ENCODE assay signal across 23 cellular contexts in genomic region chr6:128395596-128395995, GRCh38.
DNase-seq lines count a peak whose midpoint lies in the region; ATAC-seq, FAIRE-seq and TF ChIP-seq lines count a peak whose summit lies in the region.
"Had no signal": no experiment of that assay in that cellular context is flagged by ENCODE, and none has a peak within 500 bp of the region (broad histone marks: within the 10 kb centered on the region; RNA-seq: fewer than 3 reads in every experiment).

No MANE protein-coding gene starts in this region.

- TF ChIP-seq EP300 in HepG2 (IDR thresholded peaks at IDR 0.05; ENCODE audit: low read depth in 2 of 2, low read length in 2 of 2) (no peak), HepG2 (CRISPR knock-in tag; IDR thresholded peaks at IDR 0.05; ENCODE audit: borderline replicate concordance) (no peak)

- no peak overlapping the region for H2AFZ ChIP-seq in HepG2 (ENCODE audit: low read length)

- H3K4me2 ChIP-seq in HepG2 (ENCODE audit: low read depth, low read length), result no peak overlapping the region
- H3K4me2 ChIP-seq: A549; BLaER1 treated with 17β-estradiol and CSF1 and Interleukin-3, amounts not matched to agents 10 nM and 100 nM had no signal

- H3K9me3 ChIP-seq in HepG2 (ENCODE audit: low read length) (no peaks in the 10 kb centered on the region), right lobe of liver (no peaks in the 10 kb centered on the region)
- H3K9me3 ChIP-seq: A549, Caco-2 had no signal

- no peak overlapping the region for H3K4me3 ChIP-seq in HepG2 (replicated peaks in 1 of 3; ENCODE audit: insufficient read depth in 1 of 3, low read depth in 2 of 3, low read length in 3 of 3)
- no peak overlapping the region for H3K4me3 ChIP-seq in right lobe of liver
- H3K4me3 ChIP-seq: A549; BLaER1 treated with 17β-estradiol and CSF1 and Interleukin-3, amounts not matched to agents 10 nM and 100 nM had no signal

- H3K4me3 Mint-ChIP-seq in osteocyte (ENCODE audit: unreplicated experiment), result no peak overlapping the region
- H3K4me3 Mint-ChIP-seq: B cell; CD4-positive, alpha-beta T cell; CD8-positive, alpha-beta T cell had no signal

- no peaks in the 10 kb centered on the region for H4K20me1 ChIP-seq in HepG2 (ENCODE audit: insufficient read depth, low read length)
- H4K20me1 ChIP-seq: BLaER1 treated with 17β-estradiol and CSF1 and Interleukin-3, amounts not matched to agents 10 nM and 100 nM had no signal

- 96% methylated on average over 3 of the region's 3 CpGs for WGBS in HepG2 (ENCODE audit: low lambda C conversion rate)
- WGBS in right lobe of liver (ENCODE audit: insufficient coverage, low coverage, low lambda C conversion rate, missing lambda C conversion rate), result 78% methylated on average over 3 of the region's 3 CpGs

- H3K27me3 ChIP-seq in HepG2 (ENCODE audit: control insufficient read depth in 1 of 2, insufficient read depth in 2 of 2, low read length in 2 of 2), result no peaks in the 10 kb centered on the region
- H3K27me3 ChIP-seq in right lobe of liver, result no peaks in the 10 kb centered on the region
- H3K27me3 ChIP-seq: BLaER1 treated with 17β-estradiol and CSF1 and Interleukin-3, amounts not matched to agents 10 nM and 100 nM had no signal

- CTCF ChIA-PET in HepG2 (lab: Yijun Ruan, JAX; ENCODE audit: low intra/inter-chr PET ratio, low total read pairs), result no interaction called here

- DNase-seq in HepG2 (ENCODE audit: low spot score) (no peak), right lobe of liver (no peak), dermis microvascular lymphatic vessel endothelial cell (ENCODE audit: low read depth in 2 of 2) (peak; percentile 39 to 54), lung microvascular endothelial cell (ENCODE audit: low read depth in 2 of 2) (peak; percentile 58 to 74), osteocyte (ENCODE audit: extremely low spot score, unreplicated experiment) (no peak), NCI-H2081 (lab: John Stamatoyannopoulos, UW) (no peak)
- DNase-seq: AML-193; Caco-2; Calu3; CD4-positive, alpha-beta T cell; CD8-positive, alpha-beta T cell; DMS79 treated with DMSO at 0.1 percent for 48 hours; GF-D8 had no signal

- no peak for FAIRE-seq in HepG2 (lab: Jason Lieb, UNC)
- FAIRE-seq in colon (lab: Jason Lieb, UNC), result peak; percentile 64
- FAIRE-seq: A549, D721Med, GM12891, GM19239 had no signal

- intact Hi-C loops in HepG2 (cut with micrococcal nuclease; ENCODE audit: unreplicated experiment) (no loop called here), right lobe of liver (cut with DNase I) (no loop called here)

- POLR2A ChIA-PET in HepG2 (lab: Yijun Ruan, JAX), result no interaction called here

- no peaks in the 10 kb centered on the region for H3K27me3 Mint-ChIP-seq in osteocyte (ENCODE audit: unreplicated experiment)
- H3K27me3 Mint-ChIP-seq: B cell; CD4-positive, alpha-beta T cell had no signal

- TF ChIP-seq CTCF in HepG2 (CRISPR knock-in tag; IDR thresholded peaks at IDR 0.05) (no peak), right lobe of liver (IDR thresholded peaks at IDR 0.05) (no peak), osteocyte (IDR thresholded peaks at IDR 0.05) (no peak)

- no peaks in the 10 kb centered on the region for H3K4me1 ChIP-seq in HepG2 (ENCODE audit: insufficient read depth, low read length)
- H3K4me1 ChIP-seq in right lobe of liver, result no peaks in the 10 kb centered on the region
- H3K4me1 ChIP-seq: A549; BLaER1 treated with 17β-estradiol and CSF1 and Interleukin-3, amounts not matched to agents 10 nM and 100 nM; Caco-2 had no signal

- H3K9me3 Mint-ChIP-seq in osteocyte (ENCODE audit: unreplicated experiment), result peaks cover 3% of the 10 kb centered on the region
- H3K9me3 Mint-ChIP-seq: CD4-positive, alpha-beta T cell; CD8-positive, alpha-beta T cell had no signal

- TF ChIP-seq RAD21 in HepG2 (CRISPR knock-in tag; IDR thresholded peaks at IDR 0.05), result no peak

- no peak for TF ChIP-seq POLR2A in HepG2 (IDR thresholded peaks at IDR 0.05; ENCODE audit: insufficient read depth in 1 of 2, low read depth in 2 of 2, low read length in 2 of 2)
- TF ChIP-seq POLR2A in right lobe of liver (IDR thresholded peaks at IDR 0.05), result no peak

- H3K36me3 Mint-ChIP-seq in osteocyte (ENCODE audit: unreplicated experiment), result peaks cover 18% of the 10 kb centered on the region
- H3K36me3 Mint-ChIP-seq: CD8-positive, alpha-beta T cell had no signal

- H3K79me2 ChIP-seq in HepG2 (ENCODE audit: insufficient read depth, low read length), result peaks cover 12% of the 10 kb centered on the region

- peaks cover 4% of the 10 kb centered on the region for H3K4me1 Mint-ChIP-seq in osteocyte (ENCODE audit: unreplicated experiment)
- H3K4me1 Mint-ChIP-seq: B cell had no signal

- no peak overlapping the region for H3K9ac ChIP-seq in HepG2 (ENCODE audit: insufficient read depth, low read depth, low read length)
- H3K9ac ChIP-seq: BLaER1 treated with 17β-estradiol and CSF1 and Interleukin-3, amounts not matched to agents 10 nM and 100 nM had no signal

- no peak overlapping the region for H3K27ac Mint-ChIP-seq in osteocyte (ENCODE audit: unreplicated experiment)
- H3K27ac Mint-ChIP-seq: B cell; CD4-positive, alpha-beta T cell; CD8-positive, alpha-beta T cell had no signal

- H3K27ac ChIP-seq in HepG2 (ENCODE audit: extremely low read length, insufficient read depth, low read length) (no peak overlapping the region), right lobe of liver (no peak overlapping the region)
- H3K27ac ChIP-seq: 22Rv1; A549; BLaER1 treated with 17β-estradiol and CSF1 and Interleukin-3, amounts not matched to agents 10 nM and 100 nM; C4-2B had no signal

- ATAC-seq in HepG2, result no peak
- no peak for ATAC-seq in right lobe of liver
- ATAC-seq in HG02623 (IDR thresholded peaks at IDR 0.05; ENCODE audit: unreplicated experiment), result no peak
- ATAC-seq: A549; CD8-positive, alpha-beta T cell had no signal

- BruUV-seq in HepG2 (replicated peaks; lab: Mats Ljungman, UMichigan), result TSS peak; percentile 17

- in situ Hi-C loops in HepG2 (cut with HindIII; ENCODE audit: extremely low pct_ligation_motif_present, low pct_unique_long_range_greater_than_20kb), result no loop called here

- H3K36me3 ChIP-seq in HepG2 (replicated peaks in 1 of 2; ENCODE audit: control insufficient read depth in 1 of 2, insufficient read depth in 2 of 2, low read length in 2 of 2) (peaks cover 0 to 9% of the 10 kb centered on the region in 2 experiments; a peak in 4 of 5 replicates), right lobe of liver (no peaks in the 10 kb centered on the region)

TF ChIP-seq in HepG2, 621 proteins besides CTCF, POLR2A, EP300 and RAD21:
- TF ChIP-seq HNRNPH1 (optimal IDR thresholded peaks at IDR 0.05; ENCODE audit: low read depth, low read length) (no peak), ZNF34 (CRISPR knock-in tag; IDR thresholded peaks at IDR 0.05; ENCODE audit: borderline replicate concordance) (no peak), CREB1 (IDR thresholded peaks at IDR 0.05) (no peak), CREB1 (CRISPR knock-in tag; IDR thresholded peaks at IDR 0.05) (0 out of 2 replicates have a peak, but pooled peaks have one; percentile 15), ZNF557 (CRISPR knock-in tag; IDR thresholded peaks at IDR 0.05) (no peak), EEA1 (CRISPR knock-in tag; IDR thresholded peaks at IDR 0.05; ENCODE audit: borderline replicate concordance) (no peak)
TF ChIP-seq in HepG2: peak in this region for 1.

Comparison
In these comparisons a context has a peak if more than half of its experiments do, and no peak if none do; other contexts are left out.
1. DNase-seq: peak in dermis microvascular lymphatic vessel endothelial cell (2 of 2) and lung microvascular endothelial cell (2 of 2); none in HepG2 (single experiment), right lobe of liver (0 of 3), osteocyte (single experiment) and NCI-H2081 (0 of 2).